Comparison of ENCODE assay signal across 8 cellular contexts in the genomic region with DNA sequence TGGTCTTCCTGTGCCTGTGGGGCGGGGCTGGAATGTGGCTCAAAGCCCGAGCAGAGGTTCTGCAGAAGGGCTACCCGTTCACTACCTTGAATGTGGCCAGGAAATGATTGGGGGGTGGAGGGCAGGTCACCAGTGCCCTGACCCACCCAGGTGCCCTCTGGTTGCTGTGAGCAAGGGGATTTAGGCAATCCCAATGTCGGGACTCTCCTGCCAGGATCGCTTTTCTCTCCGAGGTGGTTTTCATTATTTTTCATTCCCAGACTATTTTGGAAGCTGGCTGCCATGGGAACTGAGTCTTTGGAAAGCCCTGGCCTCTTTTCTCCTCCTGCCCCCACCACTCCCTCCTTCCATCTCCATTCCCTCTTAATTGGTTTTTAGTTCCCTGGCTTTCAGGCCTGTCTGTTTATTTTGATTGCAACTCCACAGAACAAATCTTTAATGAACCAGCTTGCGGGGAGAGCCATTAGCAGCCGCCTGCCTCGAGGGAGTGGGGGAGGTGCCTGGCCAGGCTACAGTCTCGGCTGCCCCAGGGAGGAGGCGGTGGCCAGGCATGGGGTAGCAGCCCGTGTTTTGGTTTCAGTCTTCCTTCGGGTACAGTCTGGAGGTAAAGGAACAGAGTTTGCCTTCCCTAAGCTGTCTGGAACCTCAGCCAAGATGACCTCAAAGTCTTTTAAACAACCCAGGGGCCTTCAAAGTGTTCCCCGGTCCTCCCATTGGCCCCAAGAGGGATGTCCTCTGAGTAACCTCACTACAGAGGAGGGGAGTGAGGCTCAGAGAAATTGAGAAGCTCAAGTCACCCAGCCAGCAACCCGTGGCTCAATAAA.
DNase-seq lines count a peak whose midpoint lies in the region; ATAC-seq and TF ChIP-seq lines count a peak whose summit lies in the region.

No MANE protein-coding gene starts in this region.

- peaks cover 30% of the 10 kb centered on the region for H3K4me1 Mint-ChIP-seq in glutamatergic neuron (ENCODE audit: low read depth, unreplicated experiment)

- no peaks in the 10 kb centered on the region for H3K36me3 Mint-ChIP-seq in glutamatergic neuron (ENCODE audit: unreplicated experiment)

- intact Hi-C loops in posterior cingulate gyrus (cut with DNase I): no loop called here

- no peak for TF ChIP-seq CTCF in glutamatergic neuron (IDR thresholded peaks at IDR 0.05; ENCODE audit: partially characterized antibody, unreplicated experiment)

- peak overlapping the region; percentile 41 for H3K27ac Mint-ChIP-seq in glutamatergic neuron (ENCODE audit: unreplicated experiment)

- DNase-seq in RPMI7951 (ENCODE audit: low read depth): peak; percentile 78
- peak; percentile 82 for DNase-seq in glutamatergic neuron
- DNase-seq in posterior cingulate gyrus: peak in 7 of 10 donors; percentile 40 to 90 (median 55)
- no peak for DNase-seq in NCI-H345 (lab: John Stamatoyannopoulos, UW)
- DNase-seq in NCI-H345 treated with DMSO at 0.1 percent for 48 hours (lab: John Stamatoyannopoulos, UW; ENCODE audit: unreplicated experiment): no peak

- H3K27me3 Mint-ChIP-seq in glutamatergic neuron (ENCODE audit: unreplicated experiment): peaks cover 2% of the 10 kb centered on the region

- H3K9me3 Mint-ChIP-seq in glutamatergic neuron (ENCODE audit: unreplicated experiment): peaks cover 2% of the 10 kb centered on the region

- peak overlapping the region; percentile 37 for H3K4me3 Mint-ChIP-seq in glutamatergic neuron (ENCODE audit: unreplicated experiment)

- ATAC-seq in GM18502 (IDR thresholded peaks at IDR 0.05; ENCODE audit: poor library complexity, unreplicated experiment) (peak; percentile 52), GM19395 (IDR thresholded peaks at IDR 0.05; ENCODE audit: unreplicated experiment) (no peak), GM19035 (IDR thresholded peaks at IDR 0.05; ENCODE audit: unreplicated experiment) (no peak)

Comparison
In these comparisons a context has a peak if more than half of its experiments do, and no peak if none do; other contexts are left out.
1. DNase-seq: peak in RPMI7951 (single experiment), glutamatergic neuron (single experiment) and posterior cingulate gyrus (7 of 10); none in NCI-H345 (single experiment) and NCI-H345 treated with DMSO at 0.1 percent for 48 hours (single experiment).